In genomic region chr1:39701092-39701460, GRCh38 we compare ENCODE assay signal across 11 cellular contexts. TPM values are rescaled to one million over a fixed set of nuclear protein-coding genes. Genes with fewer than 3 reads are reported as not detected.
DNase-seq lines count a peak whose midpoint lies in the region; ATAC-seq, FAIRE-seq and TF ChIP-seq lines count a peak whose summit lies in the region.
"Had no signal": no experiment of that assay in that cellular context is flagged by ENCODE, and none has a peak within 500 bp of the region (broad histone marks: within the 10 kb centered on the region; RNA-seq: fewer than 3 reads in every experiment).

No MANE protein-coding gene starts in this region.

- no peak overlapping the region for H3K4me3 Mint-ChIP-seq in HFFc6
- H3K4me3 Mint-ChIP-seq: activated T-helper 1 cell treated with anti-CD3 and anti-CD28 coated beads, Interleukin-12 subunit alpha, Interleukin-12 subunit beta, Interleukin-2, Interleukin-4 antibody, amounts not matched to agents 30 ng/mL and 10 ng/mL and 1 ng/mL, durations not matched to agents 14 hours and 24 hours and 36 hours; T-cell had no signal

- no peak for TF ChIP-seq EP300 in K562 (IDR thresholded peaks at IDR 0.05; ENCODE audit: low read length)

- FAIRE-seq in K562 (lab: Jason Lieb, UNC) (no peak), GM12891 (lab: Jason Lieb, UNC) (no peak)

- TF ChIP-seq POLR2A in K562 (conservative IDR thresholded peaks at IDR 0.05) = no peak
- TF ChIP-seq POLR2A in thyroid gland (IDR thresholded peaks at IDR 0.05) = no peak
- no peak for TF ChIP-seq POLR2A in GM12891 (IDR thresholded peaks at IDR 0.05; ENCODE audit: low read depth, low read length)

- H3K27me3 ChIP-seq in K562 (ENCODE audit: control insufficient read depth in 2 of 2, insufficient read depth in 2 of 2, low read length in 2 of 2) = peaks cover 9 to 12% of the 10 kb centered on the region in 2 experiments; a peak in 4 of 5 replicates
- no peaks in the 10 kb centered on the region for H3K27me3 ChIP-seq in thyroid gland

- peak overlapping the region; percentile 89 for H2AFZ ChIP-seq in K562 (ENCODE audit: low read depth, low read length)

- TF ChIP-seq CTCF in K562 (IDR thresholded peaks at IDR 0.05 in 2 of 3, conservative IDR thresholded peaks at IDR 0.05 in 1 of 3; ENCODE audit: insufficient read depth in 2 of 3, low read depth in 1 of 3, low read length in 3 of 3) = no peak
- TF ChIP-seq CTCF in thyroid gland (IDR thresholded peaks at IDR 0.05) = no peak
- TF ChIP-seq CTCF in HFFc6 (IDR thresholded peaks at IDR 0.05) = no peak

- no peaks in the 10 kb centered on the region for H4K20me1 ChIP-seq in K562 (replicated peaks; ENCODE audit: control insufficient read depth, insufficient read depth, low read length)

- POLR2A ChIA-PET in K562 (lab: Yijun Ruan, JAX) = interaction anchor here (1.0 to 4.3 kb wide), 3 partner anchors 11 to 43 kb away, joined by 4 to 25 read pairs (median 5); no protein-coding TSS in a partner anchor

- H3K4me1 Mint-ChIP-seq in HFFc6 (ENCODE audit: low read depth) = peaks cover 11% of the 10 kb centered on the region
- H3K4me1 Mint-ChIP-seq: T-cell had no signal

- no peak overlapping the region for H3K4me2 ChIP-seq in K562 (ENCODE audit: insufficient read depth, low read length)

- no peaks in the 10 kb centered on the region for H3K36me3 ChIP-seq in K562 (ENCODE audit: control insufficient read depth, insufficient read depth, low read length)
- no peaks in the 10 kb centered on the region for H3K36me3 ChIP-seq in thyroid gland

- DNase-seq in NCI-H1694 (lab: John Stamatoyannopoulos, UW) (peak; percentile 93), NCI-H1694 treated with DMSO at 0.1 percent for 48 hours (lab: John Stamatoyannopoulos, UW) (no peak), K562 (ENCODE audit: extremely low read depth in 1 of 4, low spot score in 3 of 4) (no peak), kidney tubule cell (ENCODE audit: low spot score) (peak; percentile 28), thyroid gland (peak; percentile 75 to 77), GM12891 (ENCODE audit: insufficient read length, low spot score) (no peak), SK-N-DZ (ENCODE audit: low spot score) (no peak), HFFc6 (no peak)
- DNase-seq: T-cell had no signal

- in situ Hi-C loops in K562 (cut with MboI) = no loop called here

- no TSS peak for BruUV-seq in K562 (replicated peaks; lab: Mats Ljungman, UMichigan)

- H3K9ac ChIP-seq in K562 (ENCODE audit: insufficient read depth in 1 of 2, low read depth in 2 of 2, low read length in 2 of 2) = peak overlapping the region in 1 of 2 experiments; percentile 32; a peak in 2 of 4 replicates

- H3K27ac Mint-ChIP-seq in HFFc6 = no peak overlapping the region
- H3K27ac Mint-ChIP-seq: activated T-helper 1 cell treated with anti-CD3 and anti-CD28 coated beads, Interleukin-12 subunit alpha, Interleukin-12 subunit beta, Interleukin-2, Interleukin-4 antibody, amounts not matched to agents 30 ng/mL and 10 ng/mL and 1 ng/mL, durations not matched to agents 14 hours and 24 hours and 36 hours; T-cell had no signal

- no peaks in the 10 kb centered on the region for H3K36me3 Mint-ChIP-seq in HFFc6 (ENCODE audit: low read depth)
- H3K36me3 Mint-ChIP-seq: T-cell had no signal

- ATAC-seq in K562 = no peak

- intact Hi-C loops in K562 (cut with micrococcal nuclease) (loop anchor here (5.0 kb wide), 1 partner anchor 271 kb away; no protein-coding TSS in a partner anchor), thyroid gland (cut with DNase I) (no loop called here)

- CTCF ChIA-PET in K562 (lab: Yijun Ruan, JAX; ENCODE audit: low intra/inter-chr PET ratio) = interaction anchor here (0.5 to 2.6 kb wide), 4 partner anchors 10 to 99 kb away, joined by 3 to 28 read pairs (median 11); no protein-coding TSS in a partner anchor

- 30% methylated on average over 12 of the region's 12 CpGs for WGBS in K562 (ENCODE audit: insufficient coverage, low coverage, missing lambda C conversion rate)
- 8 to 10% methylated on average over 11 of the region's 12 CpGs for WGBS in thyroid gland, 2 donors

- H3K79me2 ChIP-seq in K562 (ENCODE audit: control insufficient read depth, insufficient read depth, low read length) = no peaks in the 10 kb centered on the region

- H3K27ac ChIP-seq in K562 (ENCODE audit: extremely low read depth, low read depth, low read length) (no peak overlapping the region), thyroid gland (peak overlapping the region in 1 of 3 donors; percentile 69)

- no peaks in the 10 kb centered on the region for H3K9me3 ChIP-seq in K562 (replicated peaks; ENCODE audit: control insufficient read depth, insufficient read depth, low read depth, low read length)
- no peaks in the 10 kb centered on the region for H3K9me3 ChIP-seq in thyroid gland

- peaks cover 48% of the 10 kb centered on the region for H3K27me3 Mint-ChIP-seq in HFFc6 (ENCODE audit: insufficient read depth)

- H3K4me1 ChIP-seq in K562 (replicated peaks in 1 of 2; ENCODE audit: control insufficient read depth in 2 of 2, insufficient read depth in 2 of 2, low read length in 2 of 2) = peaks cover 5 to 12% of the 10 kb centered on the region in 2 experiments; a peak in 3 of 5 replicates
- H3K4me1 ChIP-seq in thyroid gland = peaks cover 0 to 7% of the 10 kb centered on the region in 2 donors

- TF ChIP-seq RAD21 in K562 (CRISPR knock-in tag; conservative IDR thresholded peaks at IDR 0.05 in 1 of 2, IDR thresholded peaks at IDR 0.05 in 1 of 2) = no peak

- no peaks in the 10 kb centered on the region for H3K9me3 Mint-ChIP-seq in HFFc6
- H3K9me3 Mint-ChIP-seq: activated T-helper 1 cell treated with anti-CD3 and anti-CD28 coated beads, Interleukin-12 subunit alpha, Interleukin-12 subunit beta, Interleukin-2, Interleukin-4 antibody, amounts not matched to agents 30 ng/mL and 10 ng/mL and 1 ng/mL, durations not matched to agents 14 hours and 24 hours and 36 hours; T-cell had no signal

- H3K4me3 ChIP-seq in K562 (no peak overlapping the region), thyroid gland (replicated peaks in 1 of 3) (no peak overlapping the region)

- H3K9me1 ChIP-seq in K562 (ENCODE audit: control insufficient read depth, insufficient read depth, low read length) = no peaks in the 10 kb centered on the region

RNA-seq across cellular contexts. Expression of gene HPCAL4, which starts 9.8 kb away (rescaled TPM):
- not detected in 2 replicates for total RNA-seq in K562 (2011; cell fraction: chromatin; rRNA removed; ENCODE audit: low replicate concordance)
- 0.17 TPM in 1 of 2 replicates, not detected in the other for total RNA-seq in K562 (2011; cell fraction: nucleolus; rRNA removed)
- total RNA-seq in K562 (2011; cell fraction: nucleoplasm; rRNA removed) = 0.07 TPM in 1 of 2 replicates, not detected in the other
- total RNA-seq in K562 (2014; rRNA removed) (not detected in 2 replicates), K562 (2014; rRNA removed; fragmentation: Illumina TruSeq; extraction: Trizol) (0.04 TPM in 1 of 2 replicates, not detected in the other), K562 (2015; rRNA removed; fragmentation: Illumina TruSeq; extraction: Trizol) (not detected in 2 replicates), K562 (2021) (0.04 TPM in 2 replicates), thyroid gland (under 1 TPM; 0.11 to 0.83 (median 0.29) TPM)
- polyA plus RNA-seq in K562 (2011; rRNA removed) (0.04 and 0.07 TPM in 2 replicates), K562 (2014; fragmentation: Illumina TruSeq; extraction: Trizol) (0.04 TPM in 1 of 2 replicates, not detected in the other), K562 (2014; fragmentation: Nextera tagmentation; extraction: Ambion mirVana) (under 1 TPM in 1 of 2 experiments, not detected in 1; 0.01 TPM), K562 (2014; rRNA removed) (not detected in 2 replicates)
- 0.06 and 0.09 TPM in 2 replicates for polyA plus RNA-seq in K562 (2011; cell fraction: cytosol; rRNA removed)
- polyA plus RNA-seq in K562 (2011; cell fraction: nucleus; rRNA removed) = 0.06 TPM in 2 replicates
- polyA plus RNA-seq in K562 (2012) = 0.03 and 0.06 TPM in 2 replicates
- 0.06 and 0.11 TPM in 2 replicates for polyA minus RNA-seq in K562 (2011; rRNA and poly(A)+ RNA removed)
- not detected in 2 replicates for polyA minus RNA-seq in K562 (2011; cell fraction: cytosol; rRNA and poly(A)+ RNA removed)
- polyA minus RNA-seq in K562 (2011; cell fraction: nucleus; rRNA and poly(A)+ RNA removed) = 0.11 TPM in 1 of 2 replicates, not detected in the other
- polyA plus RNA-seq in GM12891 (2012; ENCODE audit: low read depth, missing spikeins) = 0.31 TPM
- polyA plus RNA-seq in SK-N-DZ (2014; cell fraction: cytosol; rRNA removed) = 0.14 and 0.59 TPM in 2 replicates
- 0.05 and 0.17 TPM in 2 replicates for polyA plus RNA-seq in SK-N-DZ (2014; cell fraction: nucleus; rRNA removed)
- not detected for total RNA-seq in HFFc6 (2021; fragmentation: NEBNext Ultra II Directional; extraction: Animal tissue kit (Norgen Biotek cat#: 25700))
- total RNA-seq: A172 had no signal

RNA-seq across cellular contexts. Expression of gene NT5C1A, which starts 29.2 kb away (rescaled TPM):
- total RNA-seq in K562 (2011; cell fraction: chromatin; rRNA removed; ENCODE audit: low replicate concordance) = not detected in 2 replicates
- 0.33 TPM in 1 of 2 replicates, not detected in the other for total RNA-seq in K562 (2011; cell fraction: nucleolus; rRNA removed)
- not detected in 2 replicates for total RNA-seq in K562 (2011; cell fraction: nucleoplasm; rRNA removed)
- not detected in 2 replicates for total RNA-seq in K562 (2014; rRNA removed)
- total RNA-seq in K562 (2014; rRNA removed; fragmentation: Illumina TruSeq; extraction: Trizol) = not detected in 2 replicates
- not detected in 2 replicates for total RNA-seq in K562 (2015; rRNA removed; fragmentation: Illumina TruSeq; extraction: Trizol)
- total RNA-seq in K562 (2021) = not detected in 2 replicates
- not detected in 2 replicates for polyA plus RNA-seq in K562 (2011; rRNA removed)
- polyA plus RNA-seq in K562 (2011; cell fraction: cytosol; rRNA removed) = not detected in 2 replicates
- polyA plus RNA-seq in K562 (2011; cell fraction: nucleus; rRNA removed) = not detected in 2 replicates
- polyA plus RNA-seq in K562 (2012) = not detected in 2 replicates
- not detected in 2 replicates for polyA plus RNA-seq in K562 (2014; fragmentation: Illumina TruSeq; extraction: Trizol)
- not detected for polyA plus RNA-seq in K562 (2014; fragmentation: Nextera tagmentation; extraction: Ambion mirVana)
- polyA plus RNA-seq in K562 (2014; rRNA removed) = not detected in 2 replicates
- not detected in 2 replicates for polyA minus RNA-seq in K562 (2011; rRNA and poly(A)+ RNA removed)
- polyA minus RNA-seq in K562 (2011; cell fraction: cytosol; rRNA and poly(A)+ RNA removed) = not detected in 2 replicates
- polyA minus RNA-seq in K562 (2011; cell fraction: nucleus; rRNA and poly(A)+ RNA removed) = not detected in 2 replicates
- under 1 TPM in 2 of 4 donors, not detected in 2; 0.33 to 0.73 TPM for total RNA-seq in thyroid gland
- not detected for polyA plus RNA-seq in GM12891 (2012; ENCODE audit: low read depth, missing spikeins)
- polyA plus RNA-seq in SK-N-DZ (2014; cell fraction: cytosol; rRNA removed) = 0.22 and 0.23 TPM in 2 replicates
- polyA plus RNA-seq in SK-N-DZ (2014; cell fraction: nucleus; rRNA removed) = not detected in 2 replicates
- not detected for total RNA-seq in HFFc6 (2021; fragmentation: NEBNext Ultra II Directional; extraction: Animal tissue kit (Norgen Biotek cat#: 25700))
- total RNA-seq: A172 had no signal

RNA-seq across cellular contexts. Expression of gene PPIE, which starts 37.6 kb away (rescaled TPM):
- total RNA-seq in K562 (2011; cell fraction: chromatin; rRNA removed; ENCODE audit: low replicate concordance) = 82.2 and 84.9 TPM in 2 replicates
- total RNA-seq in K562 (2011; cell fraction: nucleolus; rRNA removed) = 64.3 and 64.9 TPM in 2 replicates
- total RNA-seq in K562 (2011; cell fraction: nucleoplasm; rRNA removed) = 89.9 and 148 TPM in 2 replicates
- total RNA-seq in K562 (2014; rRNA removed) (75.4 and 84.7 TPM in 2 replicates), K562 (2014; rRNA removed; fragmentation: Illumina TruSeq; extraction: Trizol) (107 and 113 TPM in 2 replicates), K562 (2015; rRNA removed; fragmentation: Illumina TruSeq; extraction: Trizol) (99.9 and 100.0 TPM in 2 replicates), K562 (2021) (94.2 and 108 TPM in 2 replicates), thyroid gland (10 to 100 TPM; 47.1 to 52.7 (median 50.9) TPM)
- polyA plus RNA-seq in K562 (2011; rRNA removed) (162 and 163 TPM in 2 replicates), K562 (2014; fragmentation: Illumina TruSeq; extraction: Trizol) (119 and 131 TPM in 2 replicates), K562 (2014; fragmentation: Nextera tagmentation; extraction: Ambion mirVana) (100 to 1,000 TPM; 369 to 444 TPM), K562 (2014; rRNA removed) (136 and 154 TPM in 2 replicates)
- 121 and 152 TPM in 2 replicates for polyA plus RNA-seq in K562 (2011; cell fraction: cytosol; rRNA removed)
- 98.0 and 123 TPM in 2 replicates for polyA plus RNA-seq in K562 (2011; cell fraction: nucleus; rRNA removed)
- 94.9 and 105 TPM in 2 replicates for polyA plus RNA-seq in K562 (2012)
- 85.1 and 88.0 TPM in 2 replicates for polyA minus RNA-seq in K562 (2011; rRNA and poly(A)+ RNA removed)
- 28.3 and 30.2 TPM in 2 replicates for polyA minus RNA-seq in K562 (2011; cell fraction: cytosol; rRNA and poly(A)+ RNA removed)
- polyA minus RNA-seq in K562 (2011; cell fraction: nucleus; rRNA and poly(A)+ RNA removed) = 35.5 and 68.5 TPM in 2 replicates
- polyA plus RNA-seq in GM12891 (2012; ENCODE audit: low read depth, missing spikeins) = 47.6 TPM
- 48.3 and 50.1 TPM in 2 replicates for polyA plus RNA-seq in SK-N-DZ (2014; cell fraction: cytosol; rRNA removed)
- polyA plus RNA-seq in SK-N-DZ (2014; cell fraction: nucleus; rRNA removed) = 46.0 and 52.9 TPM in 2 replicates
- total RNA-seq in HFFc6 (2021; fragmentation: NEBNext Ultra II Directional; extraction: Animal tissue kit (Norgen Biotek cat#: 25700)) = 10 to 100 TPM; 38.9 to 45.8 (median 41.7) TPM

Comparison
In these comparisons a context has a peak if more than half of its experiments do, and no peak if none do; other contexts are left out.
1. DNase-seq: peak in NCI-H1694 (single experiment), kidney tubule cell (single experiment) and thyroid gland (2 of 2); none in NCI-H1694 treated with DMSO at 0.1 percent for 48 hours (single experiment), K562 (0 of 4), GM12891 (single experiment), SK-N-DZ (single experiment) and HFFc6 (single experiment).